In the genomic region with DNA sequence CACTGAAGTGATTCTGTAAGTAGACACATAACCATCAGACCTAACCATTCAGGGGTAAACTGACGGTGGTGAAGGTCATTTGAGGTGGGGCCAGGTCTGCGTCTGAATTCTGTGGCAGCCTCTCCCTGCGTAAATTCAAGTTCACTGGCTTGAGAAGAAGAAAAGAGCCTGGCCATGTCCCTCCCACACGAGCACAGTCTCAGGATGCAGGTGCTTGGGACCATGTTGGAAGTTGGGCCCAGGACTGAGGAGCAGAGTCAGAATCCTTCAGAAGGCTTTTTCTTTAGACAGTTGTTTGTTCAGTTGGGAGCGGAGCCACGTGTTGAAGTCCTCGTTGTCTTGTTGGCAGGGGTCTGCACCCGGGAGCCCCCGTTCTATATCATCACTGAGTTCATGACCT, we compare ENCODE assay signal across 25 cellular contexts. TPM values are rescaled to one million over a fixed set of nuclear protein-coding genes. Genes with fewer than 3 reads are reported as not detected.
DNase-seq lines count a peak whose midpoint lies in the region; ATAC-seq and TF ChIP-seq lines count a peak whose summit lies in the region.
"Had no signal": no experiment of that assay in that cellular context is flagged by ENCODE, and none has a peak within 500 bp of the region (broad histone marks: within the 10 kb centered on the region; RNA-seq: fewer than 3 reads in every experiment).

No MANE protein-coding gene starts in this region.

- 60 to 66% methylated on average over 9 of the region's 9 CpGs for WGBS in testis, 2 donors

- TF ChIP-seq POLR2A in testis (IDR thresholded peaks at IDR 0.05) = no peak

- H3K4me1 ChIP-seq in mucosa of descending colon (ENCODE audit: low read depth) (peaks cover 24% of the 10 kb centered on the region), testis (peaks cover 51% of the 10 kb centered on the region)
- H3K4me1 ChIP-seq: HAP-1 had no signal

- H3K9me3 ChIP-seq in mucosa of descending colon (no peaks in the 10 kb centered on the region), testis (no peaks in the 10 kb centered on the region)
- H3K9me3 ChIP-seq: HAP-1, neutrophil, psoas muscle had no signal

- no peak for TF ChIP-seq CTCF in dorsolateral prefrontal cortex (IDR thresholded peaks at IDR 0.05 in 54 of 56, conservative IDR thresholded peaks at IDR 0.05 in 2 of 56; ENCODE audit: low read depth in 1 of 56, partially characterized antibody in 56 of 56)
- no peak for TF ChIP-seq CTCF in mucosa of descending colon (IDR thresholded peaks at IDR 0.05)
- no peak for TF ChIP-seq CTCF in testis (IDR thresholded peaks at IDR 0.05)
- no peak for TF ChIP-seq CTCF in GM10248 (IDR thresholded peaks at IDR 0.05; ENCODE audit: control extremely low read depth, extremely low read depth, low read depth, missing control alignments)

- H3K27ac ChIP-seq in angular gyrus (ENCODE audit: low read depth, low read length) (peak overlapping the region; percentile 64), dorsolateral prefrontal cortex (peak overlapping the region in 56 of 59 donors; percentile 5 to 90 (median 75)), testis (peak overlapping the region; percentile 51 to 75)
- H3K27ac ChIP-seq: brain microvascular endothelial cell, neutrophil, PC-9, psoas muscle had no signal

- CTCF ChIA-PET in GM10248 (lab: Yijun Ruan, JAX) = interaction anchor here (3.3 to 12.3 kb wide), 2 partner anchors 56 to 168 kb away, joined by 12 to 318 read pairs; no protein-coding TSS in a partner anchor

- intact Hi-C loops in dorsolateral prefrontal cortex (cut with DNase I) (loop anchor here in 1 of 2 donors (5.0 kb wide), 2 partner anchors 65 to 125 kb away; a partner anchor contains a TSS), mucosa of descending colon (cut with DNase I, micrococcal nuclease) (no loop called here), testis (cut with DNase I; ENCODE audit: low total_unique reads) (no loop called here)

- DNase-seq in dorsolateral prefrontal cortex (no peak), mucosa of descending colon (no peak), testis (no peak), GM10248 (ENCODE audit: extremely low spot score) (no peak), T-helper 1 cell (no peak), NCI-H2029 (lab: John Stamatoyannopoulos, UW) (no peak)
- DNase-seq: activated CD4-positive, CD25-positive, alpha-beta regulatory T cell treated with anti-CD3 and anti-CD28 coated beads, Interleukin-2, amount 50 U/mL, for 72 hours; activated gamma-delta T cell treated with Interleukin-2 at 50 U/mL for 16 hours; activated naive CD8-positive, alpha-beta T cell treated with anti-CD3 and anti-CD28 coated beads, Interleukin-2, amount 50 U/mL, for 24 hours; activated T-cell treated with anti-CD3 and anti-CD28 coated beads, Interleukin-2, amount 50 U/mL, for 1 hour; brain microvascular endothelial cell; CD4-positive, alpha-beta memory T cell; dermis blood vessel endothelial cell; glutamatergic neuron; NCI-H2171; NCI-H510A treated with DMSO at 0.1 percent for 48 hours; PC-9; SIG-M5; stimulated activated CD4-positive, alpha-beta T cell treated with anti-CD3 and anti-CD28 coated beads, Interleukin-1b, Interleukin-23, amount 100 ng/mL, for 48 hours had no signal

- H3K36me3 ChIP-seq in mucosa of descending colon (ENCODE audit: low read depth) (peaks cover 9% of the 10 kb centered on the region), testis (ENCODE audit: low read depth, missing control alignments) (peaks cover 2% of the 10 kb centered on the region)
- H3K36me3 ChIP-seq: HAP-1 had no signal

- no peaks in the 10 kb centered on the region for H3K27me3 ChIP-seq in dorsolateral prefrontal cortex
- no peaks in the 10 kb centered on the region for H3K27me3 ChIP-seq in testis
- H3K27me3 ChIP-seq: brain microvascular endothelial cell, neutrophil had no signal

- POLR2A ChIA-PET in GM10248 (lab: Yijun Ruan, JAX) = no interaction called here

- peak; percentile 35 for ATAC-seq in mucosa of descending colon
- ATAC-seq: activated naive CD8-positive, alpha-beta T cell treated with anti-CD3 and anti-CD28 coated beads, Interleukin-2, amount 50 U/mL, for 24 hours had no signal

- H3K4me3 ChIP-seq in dorsolateral prefrontal cortex = peak overlapping the region in 2 of 59 donors; percentile 2 to 5
- H3K4me3 ChIP-seq in mucosa of descending colon = no peak overlapping the region
- no peak overlapping the region for H3K4me3 ChIP-seq in testis
- H3K4me3 ChIP-seq: HAP-1, PC-9, psoas muscle had no signal

RNA-seq across cellular contexts. Expression of a gene that starts 24.1 kb away (rescaled TPM):
- not detected for total RNA-seq in dorsolateral prefrontal cortex
- total RNA-seq in mucosa of descending colon = under 1 TPM in 2 of 3 donors, not detected in 1; 0.24 to 0.87 TPM
- under 1 TPM in 1 of 2 donors, not detected in 1; 0.24 TPM for total RNA-seq in testis
- polyA plus RNA-seq in testis (ENCODE audit: insufficient read depth, low read depth, low replicate concordance) = not detected
- total RNA-seq: CD4-positive, alpha-beta memory T cell; dermis blood vessel endothelial cell; lower leg skin; myocyte; PC-9; psoas muscle had no signal
- polyA plus RNA-seq: CD4-positive, alpha-beta memory T cell had no signal

RNA-seq across cellular contexts. Expression of a gene that starts 37.5 kb away (rescaled TPM):
- total RNA-seq in dorsolateral prefrontal cortex (10 to 100 TPM; 32.9 to 97.5 (median 48.2) TPM), mucosa of descending colon (100 to 1,000 TPM in 1 of 3 donors, 10 to 100 TPM in 2; 86.6 to 147 (median 91.4) TPM), testis (10 to 100 TPM; 57.2 to 65.9 TPM)
- 51.0 TPM for polyA plus RNA-seq in testis (ENCODE audit: insufficient read depth, low read depth, low replicate concordance)
